23 cellular contexts compared by ENCODE assay signal in genomic region chr7:80795174-80795573, GRCh38.
DNase-seq lines count a peak whose midpoint lies in the region; ATAC-seq and TF ChIP-seq lines count a peak whose summit lies in the region.
"Had no signal": no experiment of that assay in that cellular context is flagged by ENCODE, and none has a peak within 500 bp of the region (broad histone marks: within the 10 kb centered on the region; RNA-seq: fewer than 3 reads in every experiment).

No MANE protein-coding gene starts in this region.

- H3K27me3 ChIP-seq in muscle layer of colon (ENCODE audit: control insufficient read depth in 1 of 2, insufficient read depth in 2 of 2, low read length in 2 of 2): no peaks in the 10 kb centered on the region
- H3K27me3 ChIP-seq in uterus: no peaks in the 10 kb centered on the region

- H3K9me3 ChIP-seq in SK-N-MC (ENCODE audit: low read depth, low read length) (no peaks in the 10 kb centered on the region), muscle layer of colon (ENCODE audit: low read length) (no peaks in the 10 kb centered on the region), uterus (no peaks in the 10 kb centered on the region)
- H3K9me3 ChIP-seq: Caco-2 had no signal

- no peak for TF ChIP-seq POLR2A in uterus (IDR thresholded peaks at IDR 0.05)

- H3K36me3 Mint-ChIP-seq in activated CD4-positive, alpha-beta memory T cell treated with anti-CD3 and anti-CD28 coated beads for 36 hours: no peaks in the 10 kb centered on the region
- no peaks in the 10 kb centered on the region for H3K36me3 Mint-ChIP-seq in activated naive CD8-positive, alpha-beta T cell treated with anti-CD3 and anti-CD28 coated beads, Interleukin-2, amount 50 U/mL, for 24 hours (ENCODE audit: low read depth)
- H3K36me3 Mint-ChIP-seq: activated naive CD8-positive, alpha-beta T cell treated with anti-CD3 and anti-CD28 coated beads, Interleukin-2, amount 10 ng/mL, durations not matched to agents 7 days and 5 days; natural killer cell had no signal

- H3K4me3 ChIP-seq in SK-N-MC: no peak overlapping the region
- H3K4me3 ChIP-seq in fibroblast of villous mesenchyme (ENCODE audit: low read depth, low read length): no peak overlapping the region
- H3K4me3 ChIP-seq in muscle layer of colon (ENCODE audit: low read depth in 1 of 2, low read length in 2 of 2): no peak overlapping the region
- H3K4me3 ChIP-seq in uterus: no peak overlapping the region
- H3K4me3 ChIP-seq: lung, smooth muscle cell had no signal

- POLR2A ChIA-PET in activated CD4-positive, alpha-beta memory T cell treated with anti-CD3 and anti-CD28 coated beads for 36 hours (lab: Charles Lee): no interaction called here

- H3K27ac ChIP-seq in SK-N-MC: 0 out of 2 replicates have a peak overlapping the region, but pooled peaks have one; percentile 23
- peak overlapping the region; percentile 47 for H3K27ac ChIP-seq in muscle layer of colon (ENCODE audit: low read depth, low read length)
- H3K27ac ChIP-seq in uterus: peak overlapping the region; percentile 19 to 53
- H3K27ac ChIP-seq: epithelial cell of prostate, parathyroid adenoma had no signal

- peaks cover 48% of the 10 kb centered on the region for H3K36me3 ChIP-seq in SK-N-MC (ENCODE audit: insufficient read depth, low read length)
- peaks cover 7% of the 10 kb centered on the region for H3K36me3 ChIP-seq in muscle layer of colon (ENCODE audit: insufficient read depth, low read length)
- H3K36me3 ChIP-seq in uterus: no peaks in the 10 kb centered on the region

- no peak overlapping the region for H3K9ac ChIP-seq in SK-N-MC (ENCODE audit: insufficient read length)
- no peak overlapping the region for H3K9ac ChIP-seq in muscle layer of colon (ENCODE audit: low read length)
- H3K9ac ChIP-seq: parathyroid adenoma had no signal

- no peak for DNase-seq in SK-N-MC (ENCODE audit: low read depth, low spot score)
- peak; percentile 64 for DNase-seq in fibroblast of villous mesenchyme (ENCODE audit: low read depth)
- DNase-seq in uterus: no peak
- no peak for DNase-seq in CD1c-positive myeloid dendritic cell (ENCODE audit: extremely low spot score)
- no peak for DNase-seq in activated CD4-positive, alpha-beta memory T cell treated with anti-CD3 and anti-CD28 coated beads for 36 hours
- no peak for DNase-seq in activated naive CD8-positive, alpha-beta T cell treated with anti-CD3 and anti-CD28 coated beads, Interleukin-2, amount 50 U/mL, for 24 hours
- DNase-seq: activated CD4-positive, alpha-beta T cell treated with anti-CD3 and anti-CD28 coated beads for 48 hours; activated naive CD8-positive, alpha-beta T cell treated with anti-CD3 and anti-CD28 coated beads, Interleukin-2, amount 10 ng/mL, durations not matched to agents 7 days and 5 days; AML-193; Caco-2; head of caudate nucleus; natural killer cell; NCI-H1105 treated with DMSO at 0.1 percent for 48 hours; stimulated activated CD4-positive, alpha-beta T cell treated with anti-CD3 and anti-CD28 coated beads, Interleukin-4, amount 100 ng/mL, for 4 hours; substantia nigra had no signal

- H3K27me3 Mint-ChIP-seq in activated CD4-positive, alpha-beta memory T cell treated with anti-CD3 and anti-CD28 coated beads for 36 hours: no peaks in the 10 kb centered on the region
- no peaks in the 10 kb centered on the region for H3K27me3 Mint-ChIP-seq in activated naive CD8-positive, alpha-beta T cell treated with anti-CD3 and anti-CD28 coated beads, Interleukin-2, amount 50 U/mL, for 24 hours
- H3K27me3 Mint-ChIP-seq: activated naive CD8-positive, alpha-beta T cell treated with anti-CD3 and anti-CD28 coated beads, Interleukin-2, amount 10 ng/mL, durations not matched to agents 7 days and 5 days; dendritic cell treated with granulocyte-macrophage colony-stimulating factor and Interleukin-4, amounts not matched to agents 40 ng/mL and 50 ng/mL, for 4 days had no signal

- H3K4me3 Mint-ChIP-seq in activated CD4-positive, alpha-beta memory T cell treated with anti-CD3 and anti-CD28 coated beads for 36 hours: no peak overlapping the region
- no peak overlapping the region for H3K4me3 Mint-ChIP-seq in activated naive CD8-positive, alpha-beta T cell treated with anti-CD3 and anti-CD28 coated beads, Interleukin-2, amount 50 U/mL, for 24 hours
- H3K4me3 Mint-ChIP-seq: activated naive CD8-positive, alpha-beta T cell treated with anti-CD3 and anti-CD28 coated beads, Interleukin-2, amount 10 ng/mL, durations not matched to agents 7 days and 5 days; dendritic cell treated with granulocyte-macrophage colony-stimulating factor and Interleukin-4, amounts not matched to agents 40 ng/mL and 50 ng/mL, for 4 days; natural killer cell had no signal

- CTCF ChIA-PET in activated CD4-positive, alpha-beta memory T cell treated with anti-CD3 and anti-CD28 coated beads for 36 hours (lab: Charles Lee): no interaction called here

- no peaks in the 10 kb centered on the region for H3K4me1 Mint-ChIP-seq in activated CD4-positive, alpha-beta memory T cell treated with anti-CD3 and anti-CD28 coated beads for 36 hours (ENCODE audit: low read depth)
- no peaks in the 10 kb centered on the region for H3K4me1 Mint-ChIP-seq in activated naive CD8-positive, alpha-beta T cell treated with anti-CD3 and anti-CD28 coated beads, Interleukin-2, amount 50 U/mL, for 24 hours
- H3K4me1 Mint-ChIP-seq: activated naive CD8-positive, alpha-beta T cell treated with anti-CD3 and anti-CD28 coated beads, Interleukin-2, amount 10 ng/mL, durations not matched to agents 7 days and 5 days; natural killer cell had no signal

- no peak for ATAC-seq in activated naive CD8-positive, alpha-beta T cell treated with anti-CD3 and anti-CD28 coated beads, Interleukin-2, amount 50 U/mL, for 24 hours
- ATAC-seq: HCT116, natural killer cell had no signal

- intact Hi-C loops in uterus (cut with DNase I; ENCODE audit: low total_unique reads): no loop called here
- intact Hi-C loops in activated CD4-positive, alpha-beta memory T cell treated with anti-CD3 and anti-CD28 coated beads for 36 hours (cut with micrococcal nuclease): no loop called here

- peaks cover 7% of the 10 kb centered on the region for H3K9me3 Mint-ChIP-seq in activated CD4-positive, alpha-beta memory T cell treated with anti-CD3 and anti-CD28 coated beads for 36 hours
- H3K9me3 Mint-ChIP-seq in activated naive CD8-positive, alpha-beta T cell treated with anti-CD3 and anti-CD28 coated beads, Interleukin-2, amount 50 U/mL, for 24 hours: no peaks in the 10 kb centered on the region
- H3K9me3 Mint-ChIP-seq: activated naive CD8-positive, alpha-beta T cell treated with anti-CD3 and anti-CD28 coated beads, Interleukin-2, amount 10 ng/mL, durations not matched to agents 7 days and 5 days; activated T-helper 2 cell treated with anti-CD3 and anti-CD28 coated beads, Interferon-gamma antibody, Interleukin-2, Interleukin-4, amounts not matched to agents 10 μg/mL and 5 μg/mL and 100 μg/mL, durations not matched to agents 14 hours and 24 hours and 36 hours; dendritic cell treated with granulocyte-macrophage colony-stimulating factor and Interleukin-4, amounts not matched to agents 40 ng/mL and 50 ng/mL, for 4 days had no signal

- TF ChIP-seq CTCF in fibroblast of villous mesenchyme (IDR thresholded peaks at IDR 0.05; ENCODE audit: insufficient read depth, low read depth, low read length) (no peak), uterus (IDR thresholded peaks at IDR 0.05) (no peak)

- no peak overlapping the region for H3K27ac Mint-ChIP-seq in activated CD4-positive, alpha-beta memory T cell treated with anti-CD3 and anti-CD28 coated beads for 36 hours
- no peak overlapping the region for H3K27ac Mint-ChIP-seq in activated naive CD8-positive, alpha-beta T cell treated with anti-CD3 and anti-CD28 coated beads, Interleukin-2, amount 50 U/mL, for 24 hours
- H3K27ac Mint-ChIP-seq: activated naive CD8-positive, alpha-beta T cell treated with anti-CD3 and anti-CD28 coated beads, Interleukin-2, amount 10 ng/mL, durations not matched to agents 7 days and 5 days; activated T-helper 2 cell treated with anti-CD3 and anti-CD28 coated beads, Interferon-gamma antibody, Interleukin-2, Interleukin-4, amounts not matched to agents 10 μg/mL and 5 μg/mL and 100 μg/mL, durations not matched to agents 14 hours and 24 hours and 36 hours; dendritic cell treated with granulocyte-macrophage colony-stimulating factor and Interleukin-4, amounts not matched to agents 40 ng/mL and 50 ng/mL, for 4 days; natural killer cell had no signal

- H3K4me1 ChIP-seq in muscle layer of colon (ENCODE audit: insufficient read depth, low read length) (peaks cover 25% of the 10 kb centered on the region), uterus (no peaks in the 10 kb centered on the region)
- H3K4me1 ChIP-seq: Caco-2, parathyroid adenoma had no signal
